Comparison of ENCODE assay signal across 8 cellular contexts in the genomic region with DNA sequence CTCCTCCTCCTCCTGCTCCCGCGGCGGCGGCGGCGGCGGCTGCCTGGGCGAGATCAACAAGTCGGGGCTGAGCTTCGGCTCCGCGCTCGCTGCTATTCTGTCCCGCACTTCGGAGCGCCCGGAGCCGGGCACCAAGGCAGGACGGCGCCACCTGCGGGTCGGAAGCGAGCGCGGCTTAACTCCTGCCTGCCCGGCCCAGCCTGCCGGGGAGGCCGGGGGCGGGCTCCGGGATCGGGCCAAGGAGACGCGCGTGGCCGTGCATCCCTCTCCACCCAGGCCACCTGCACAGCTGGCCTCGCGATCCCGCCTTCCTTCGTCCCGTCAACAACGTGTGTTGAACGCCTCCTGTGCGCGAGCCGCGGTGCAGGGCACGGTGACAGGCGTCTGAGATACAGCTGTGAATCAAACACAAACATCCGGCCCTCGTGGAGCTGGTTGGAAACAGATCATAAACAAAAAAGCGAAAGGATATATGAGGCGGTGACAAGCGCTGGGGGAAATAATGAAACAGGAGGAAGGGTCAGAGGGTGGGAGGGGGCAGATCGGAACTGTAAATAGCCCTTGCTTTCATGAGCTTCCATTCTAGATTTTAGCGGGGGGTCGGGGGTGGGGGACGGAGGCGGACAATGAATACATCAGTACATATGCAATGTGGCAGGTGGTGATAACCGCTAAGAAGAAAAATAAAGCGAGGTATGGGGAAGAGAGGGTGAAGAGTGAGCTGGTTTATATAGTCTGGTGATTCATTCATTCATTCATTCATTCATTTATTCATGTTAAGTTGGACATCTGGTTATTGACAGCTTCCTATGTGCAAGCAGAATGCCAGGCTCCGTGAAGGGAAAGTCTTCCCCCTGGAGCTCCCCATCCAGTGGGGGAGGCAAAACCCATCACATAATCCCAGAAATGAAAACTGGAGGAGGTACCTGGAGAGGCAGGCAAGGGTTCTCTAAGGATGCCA. TPM values are rescaled to one million over a fixed set of nuclear protein-coding genes. Genes with fewer than 3 reads are reported as not detected.
DNase-seq lines count a peak whose midpoint lies in the region; ATAC-seq and TF ChIP-seq lines count a peak whose summit lies in the region.

No MANE protein-coding gene starts in this region.

- WGBS in stomach, 5 donors, result 1 to 2% (median 1%) methylated on average over 27 to 61 of the region's 61 CpGs

- TF ChIP-seq POLR2A in stomach (IDR thresholded peaks at IDR 0.05), result no peak

- no peaks in the 10 kb centered on the region for H3K9me3 ChIP-seq in Panc1 (ENCODE audit: control insufficient read depth, insufficient read depth, low read depth, low read length)
- H3K9me3 ChIP-seq in stomach, result no peaks in the 10 kb centered on the region

- peaks cover 7% of the 10 kb centered on the region for H3K9me3 Mint-ChIP-seq in nephron

- H3K4me1 ChIP-seq in Panc1 (ENCODE audit: control insufficient read depth, insufficient read depth, low read length), result peaks cover 15% of the 10 kb centered on the region; the same call in 1 of the 2 replicates
- peaks cover 19 to 51% (median 42%) of the 10 kb centered on the region in 4 donors for H3K4me1 ChIP-seq in stomach

- peaks cover 6% of the 10 kb centered on the region for H3K4me1 Mint-ChIP-seq in nephron

- CTCF ChIA-PET in Panc1 (lab: Charles Lee), result interaction anchor here (0.5 to 2.5 kb wide), 15 partner anchors 9 to 153 kb away, joined by 3 to 30 read pairs (median 3); no protein-coding TSS in a partner anchor

- H3K27me3 ChIP-seq in Panc1 (ENCODE audit: control insufficient read depth, insufficient read depth, low read length), result peaks cover 3% of the 10 kb centered on the region; the same call in 1 of the 2 replicates
- H3K27me3 ChIP-seq in stomach, result peaks cover 0 to 75% (median 37%) of the 10 kb centered on the region in 3 donors

- H3K36me3 ChIP-seq in Panc1 (ENCODE audit: control insufficient read depth, insufficient read depth, low read length), result no peaks in the 10 kb centered on the region
- H3K36me3 ChIP-seq in stomach, result no peaks in the 10 kb centered on the region

- POLR2A ChIA-PET in Panc1 (lab: Charles Lee), result interaction anchor here (0.6 kb wide), 2 partner anchors 13 to 73 kb away, joined by 3 to 4 read pairs; no protein-coding TSS in a partner anchor

- no TSS peak for BruUV-seq in Panc1 (replicated peaks; lab: Mats Ljungman, UMichigan)

- DNase-seq in D341Med (ENCODE audit: low spot score) (peak; percentile 95), Panc1 (ENCODE audit: low read depth, low spot score) (no peak), fibroblast of peridontal ligament (ENCODE audit: extremely low read depth) (peak; percentile 65), stomach (peak; percentile 80)
- no peak for DNase-seq in Jurkat, Clone E6-1 (ENCODE audit: low read depth, low spot score)
- peak; percentile 42 for DNase-seq in activated effector memory CD4-positive, alpha-beta T cell treated with Interleukin-2 at 50 U/mL for 16 hours

- H3K4me3 Mint-ChIP-seq in nephron, result peak overlapping the region; percentile 83 to 90 (median 86)

- peaks cover 86% of the 10 kb centered on the region for H3K27me3 Mint-ChIP-seq in nephron (ENCODE audit: low read depth)

- ATAC-seq in Panc1 (peak; percentile 99), GM21515 (IDR thresholded peaks at IDR 0.05; ENCODE audit: unreplicated experiment) (no peak)

- no peak for TF ChIP-seq EP300 in stomach (IDR thresholded peaks at IDR 0.05)

- intact Hi-C loops in Panc1 (cut with micrococcal nuclease; ENCODE audit: unreplicated experiment) (loop anchor here (2.0 to 5.0 kb wide), 2 partner anchors 102 to 150 kb away; no protein-coding TSS in a partner anchor), stomach (cut with DNase I; ENCODE audit: low total_unique reads) (loop anchor here (10.0 kb wide), 1 partner anchor 150 kb away; no protein-coding TSS in a partner anchor)

- peak overlapping the region; percentile 39 for H3K4me3 ChIP-seq in Jurkat, Clone E6-1 (ENCODE audit: low read length)
- peak overlapping the region; percentile 57 to 60 for H3K4me3 ChIP-seq in Panc1 (ENCODE audit: low read depth in 2 of 2, low read length in 2 of 2)
- peak overlapping the region; percentile 54 to 69 (median 56) for H3K4me3 ChIP-seq in stomach

- H3K27ac ChIP-seq in Panc1 (ENCODE audit: low read length), result peak overlapping the region; percentile 29; the same call in 1 of the 2 replicates
- H3K27ac ChIP-seq in stomach, result peak overlapping the region in 1 of 5 donors; percentile 82

- no peaks in the 10 kb centered on the region for H3K36me3 Mint-ChIP-seq in nephron (ENCODE audit: low read depth)

- TF ChIP-seq CTCF in Panc1 (IDR thresholded peaks at IDR 0.05), result peak; percentile 91
- TF ChIP-seq CTCF in nephron (IDR thresholded peaks at IDR 0.05; ENCODE audit: unreplicated experiment in 3 of 3), result peak; percentile 71 to 86 (median 77)
- peak in 5 of 7 experiments; percentile 55 to 67 (median 63) for TF ChIP-seq CTCF in stomach (IDR thresholded peaks at IDR 0.05)

- no peak overlapping the region for H3K27ac Mint-ChIP-seq in nephron

- in situ Hi-C loops in Panc1 (cut with HindIII; ENCODE audit: low pct_unique_long_range_greater_than_20kb, low sequenced_read_pairs), result no loop called here

RNA-seq across cellular contexts. Expression of a gene that starts 2.0 kb away (rescaled TPM):
- not detected for polyA plus RNA-seq in Jurkat, Clone E6-1 (2012; ENCODE audit: insufficient read depth, insufficient read length)
- 11.1 TPM for total RNA-seq in Panc1 (2021; ENCODE audit: unreplicated experiment)
- polyA plus RNA-seq in Panc1 (2012; ENCODE audit: insufficient read length), result 5.8 TPM
- total RNA-seq in stomach, result 10 to 100 TPM in 1 of 5 donors, 1 to 10 TPM in 3, under 1 TPM in 1; 0.58 to 21.0 (median 3.5) TPM
- polyA plus RNA-seq in stomach, result 1 to 10 TPM in 1 of 3 donors, under 1 TPM in 1, not detected in 1; 0.12 to 1.4 TPM

Comparison
In these comparisons a context has a peak if more than half of its experiments do, and no peak if none do; other contexts are left out.
1. DNase-seq: peak in D341Med (single experiment), activated effector memory CD4-positive, alpha-beta T cell treated with Interleukin-2 at 50 U/mL for 16 hours (single experiment), fibroblast of peridontal ligament (single experiment) and stomach (single experiment); none in Jurkat, Clone E6-1 (single experiment) and Panc1 (single experiment).
2. Peak in every context shown above with its lines, with median percentiles within 50 percentile points of each other: H3K4me3 ChIP-seq and CTCF ChIP-seq.